Comparison of ENCODE assay signal across 8 cellular contexts in the genomic region with DNA sequence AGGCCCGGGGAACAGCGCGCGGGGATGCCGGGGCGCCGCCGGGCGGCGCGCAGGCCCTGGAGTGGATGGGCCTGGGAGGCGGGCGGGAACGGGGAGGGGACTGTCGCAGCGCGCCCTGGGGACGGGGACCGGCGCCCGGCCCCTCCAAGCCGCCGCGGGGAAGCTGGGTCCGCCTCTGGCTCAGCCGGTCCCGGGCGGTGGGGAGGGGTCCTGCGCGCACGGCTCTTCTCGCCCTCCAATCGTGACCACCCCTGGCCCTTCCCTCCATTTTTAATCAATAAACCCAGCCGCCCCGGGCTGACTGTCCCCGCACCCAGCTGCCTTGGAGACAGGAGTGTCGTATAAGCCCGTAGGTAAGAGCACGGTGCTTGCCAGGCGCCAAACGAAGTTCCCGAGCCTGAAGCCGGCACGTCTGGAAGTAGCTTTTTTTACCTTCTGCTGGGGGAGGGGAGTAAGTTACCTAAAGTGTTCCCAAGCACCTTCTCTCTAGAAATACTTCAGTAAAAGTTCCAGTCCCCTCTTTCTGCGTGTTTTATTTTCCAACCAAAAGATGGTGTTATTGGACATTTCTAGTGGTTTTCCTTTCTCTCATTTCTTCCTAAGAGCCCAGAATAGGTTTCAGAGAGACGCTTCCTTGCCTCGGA. TPM values are rescaled to one million over a fixed set of nuclear protein-coding genes. Genes with fewer than 3 reads are reported as not detected.
DNase-seq lines count a peak whose midpoint lies in the region; ATAC-seq, FAIRE-seq and TF ChIP-seq lines count a peak whose summit lies in the region.

No MANE protein-coding gene starts in this region.

- peak; percentile 17 for ATAC-seq in GM21786 (IDR thresholded peaks at IDR 0.05; ENCODE audit: unreplicated experiment)

- FAIRE-seq in bronchial epithelial cell (lab: Jason Lieb, UNC) = no peak
- FAIRE-seq in keratinocyte (lab: Jason Lieb, UNC) = peak; percentile 44

- H3K9me2 ChIP-seq in SU-DHL-6 (replicated peaks; ENCODE audit: insufficient read depth, low read length) = no peaks in the 10 kb centered on the region

- peak overlapping the region; percentile 51 for H3K4me3 ChIP-seq in SU-DHL-6 (ENCODE audit: insufficient read depth, low read length, poor library complexity, severe bottlenecking)
- peak overlapping the region; percentile 59 for H3K4me3 ChIP-seq in bronchial epithelial cell (ENCODE audit: low read depth, low read length)
- peak overlapping the region; percentile 47 to 74 (median 72) for H3K4me3 ChIP-seq in keratinocyte (ENCODE audit: control insufficient read depth in 2 of 3, extremely low read depth in 1 of 3, insufficient read depth in 2 of 3, low read depth in 1 of 3, low read length in 3 of 3)

- H4K20me1 ChIP-seq in SU-DHL-6 (ENCODE audit: low read depth, low read length) = no peaks in the 10 kb centered on the region
- no peaks in the 10 kb centered on the region for H4K20me1 ChIP-seq in keratinocyte (ENCODE audit: control insufficient read depth, extremely low read depth, insufficient read depth, low read length)

- H3F3A ChIP-seq in SU-DHL-6 (ENCODE audit: insufficient read depth) = no peaks in the 10 kb centered on the region

- no peak overlapping the region for H3K27ac ChIP-seq in SU-DHL-6 (ENCODE audit: low read depth, low read length)
- peak overlapping the region; percentile 48 for H3K27ac ChIP-seq in keratinocyte (ENCODE audit: control insufficient read depth, insufficient read depth, low read length)

- H3K9ac ChIP-seq in SU-DHL-6 (ENCODE audit: low read length) (peak overlapping the region; percentile 59), keratinocyte (ENCODE audit: control insufficient read depth, extremely low read depth, insufficient read depth, low read length) (peak overlapping the region; percentile 83)

- peaks cover 27% of the 10 kb centered on the region; the same call in 1 of the 2 replicates for H3K79me2 ChIP-seq in SU-DHL-6 (ENCODE audit: insufficient read depth, low read length)
- H3K79me2 ChIP-seq in keratinocyte (ENCODE audit: control insufficient read depth, insufficient read depth, low read length) = peaks cover 19% of the 10 kb centered on the region

- H3K4me2 ChIP-seq in SU-DHL-6 (ENCODE audit: low read depth, low read length, poor library complexity, severe bottlenecking) (peak overlapping the region; percentile 63), keratinocyte (ENCODE audit: control insufficient read depth, extremely low read depth, insufficient read depth, low read depth, low read length) (peak overlapping the region; percentile 97)

- H2AFZ ChIP-seq in SU-DHL-6 (ENCODE audit: low read depth, low read length, severe bottlenecking) = peak overlapping the region; percentile 75
- H2AFZ ChIP-seq in keratinocyte (ENCODE audit: control insufficient read depth, low read length) = peak overlapping the region; percentile 83

- H3K27me3 ChIP-seq in SU-DHL-6 (ENCODE audit: low read length) (no peaks in the 10 kb centered on the region), bronchial epithelial cell (ENCODE audit: control insufficient read depth, insufficient read depth, low read length) (no peaks in the 10 kb centered on the region), keratinocyte (ENCODE audit: control insufficient read depth, extremely low read depth, insufficient read depth, low read length) (no peaks in the 10 kb centered on the region)

- TF ChIP-seq CTCF in SU-DHL-6 (IDR thresholded peaks at IDR 0.05; ENCODE audit: insufficient read depth, low read length, poor library complexity, severe bottlenecking) = no peak
- TF ChIP-seq CTCF in bronchial epithelial cell (IDR thresholded peaks at IDR 0.05; ENCODE audit: insufficient read depth, low read length, severe bottlenecking) = no peak
- TF ChIP-seq CTCF in keratinocyte (optimal IDR thresholded peaks at IDR 0.05 in 1 of 3, IDR thresholded peaks at IDR 0.05 in 1 of 3, conservative IDR thresholded peaks at IDR 0.05 in 1 of 3; ENCODE audit: extremely low read depth in 1 of 3, insufficient read depth in 2 of 3, low read length in 3 of 3) = no peak

- DNase-seq in EH (ENCODE audit: low read depth) = peak; percentile 36
- DNase-seq in LHCN-M2 (ENCODE audit: low read depth) = peak; percentile 31
- DNase-seq in bronchial epithelial cell (ENCODE audit: low read depth) = peak; percentile 43
- no peak for DNase-seq in keratinocyte (ENCODE audit: low read depth, low spot score)
- DNase-seq in stimulated activated CD4-positive, alpha-beta T cell treated with anti-CD3 and anti-CD28 coated beads, Interleukin-12 subunit alpha, Interleukin-12 subunit beta, amount 100 ng/mL, for 4 hours = peak; percentile 50
- no peak for DNase-seq in AG08395 (ENCODE audit: low spot score)

- H3K9me3 ChIP-seq in SU-DHL-6 (ENCODE audit: insufficient read depth, low read length) (no peaks in the 10 kb centered on the region), keratinocyte (ENCODE audit: control insufficient read depth, low read depth, low read length) (no peaks in the 10 kb centered on the region)

- dilution Hi-C loops in keratinocyte (cut with MboI; ENCODE audit: extremely low pct_ligation_motif_present, low sequenced_read_pairs) = no loop called here

- H3K4me1 ChIP-seq in keratinocyte (ENCODE audit: control insufficient read depth, extremely low read depth, insufficient read depth, low read length) = peaks cover 13% of the 10 kb centered on the region

- H3K36me3 ChIP-seq in SU-DHL-6 (ENCODE audit: low read length) (no peaks in the 10 kb centered on the region), bronchial epithelial cell (ENCODE audit: control insufficient read depth, insufficient read depth, low read length) (peaks cover 2% of the 10 kb centered on the region), keratinocyte (ENCODE audit: control insufficient read depth in 2 of 2, extremely low read depth in 1 of 2, insufficient read depth in 2 of 2, low read length in 2 of 2) (peaks cover 0 to 1% of the 10 kb centered on the region in 2 experiments)

- H3K9me1 ChIP-seq in keratinocyte (ENCODE audit: control insufficient read depth, extremely low read depth, insufficient read depth, low read length) = no peaks in the 10 kb centered on the region

RNA-seq across cellular contexts. Expression of a gene that starts 0.8 kb away (rescaled TPM):
- total RNA-seq in LHCN-M2 (2014; rRNA removed) (4.4 and 16.1 TPM in 2 replicates), bronchial epithelial cell (3.2 and 5.2 TPM in 2 replicates)
- 3.4 TPM for polyA plus RNA-seq in LHCN-M2 (2012)
- 2.0 to 4.4 TPM (median 3.3 TPM) in 3 replicates for polyA plus RNA-seq in keratinocyte
- 8.8 TPM for polyA plus RNA-seq in keratinocyte (2011; ENCODE audit: low read depth)
- polyA plus RNA-seq in keratinocyte (2011; cell fraction: cytosol; rRNA removed) = 3.3 and 4.3 TPM in 2 replicates
- 10.5 and 11.0 TPM in 2 replicates for polyA plus RNA-seq in keratinocyte (2011; cell fraction: nucleus; rRNA removed)
- polyA plus RNA-seq in keratinocyte (2012; ENCODE audit: low replicate concordance) = 5.0 and 8.0 TPM in 2 replicates
- polyA minus RNA-seq in keratinocyte = 1.2 to 4.5 TPM (median 3.7 TPM) in 3 replicates
- 4.6 TPM for polyA minus RNA-seq in keratinocyte (2011; cell fraction: cytosol; rRNA and poly(A)+ RNA removed)
- polyA minus RNA-seq in keratinocyte (2011; cell fraction: nucleus; rRNA and poly(A)+ RNA removed) = 6.0 and 7.5 TPM in 2 replicates

RNA-seq across cellular contexts. Expression of a gene that starts 55.8 kb away (rescaled TPM):
- total RNA-seq in LHCN-M2 (2014; rRNA removed) (55.9 and 61.1 TPM in 2 replicates), bronchial epithelial cell (64.4 and 85.8 TPM in 2 replicates)
- polyA plus RNA-seq in LHCN-M2 (2012) = 34.7 TPM
- polyA plus RNA-seq in keratinocyte = 19.9 to 21.7 TPM (median 20.0 TPM) in 3 replicates
- polyA plus RNA-seq in keratinocyte (2011; ENCODE audit: low read depth) = 17.0 TPM
- polyA plus RNA-seq in keratinocyte (2011; cell fraction: cytosol; rRNA removed) = 20.6 and 28.3 TPM in 2 replicates
- polyA plus RNA-seq in keratinocyte (2011; cell fraction: nucleus; rRNA removed) = 30.7 and 35.5 TPM in 2 replicates
- polyA plus RNA-seq in keratinocyte (2012; ENCODE audit: low replicate concordance) = 22.6 and 25.9 TPM in 2 replicates
- 20.7 to 28.7 TPM (median 21.6 TPM) in 3 replicates for polyA minus RNA-seq in keratinocyte
- 28.8 TPM for polyA minus RNA-seq in keratinocyte (2011; cell fraction: cytosol; rRNA and poly(A)+ RNA removed)
- 9.0 and 16.1 TPM in 2 replicates for polyA minus RNA-seq in keratinocyte (2011; cell fraction: nucleus; rRNA and poly(A)+ RNA removed)

Comparison
In these comparisons a context has a peak if more than half of its experiments do, and no peak if none do; other contexts are left out.
1. DNase-seq: peak in EH (single experiment), LHCN-M2 (single experiment), bronchial epithelial cell (single experiment) and stimulated activated CD4-positive, alpha-beta T cell treated with anti-CD3 and anti-CD28 coated beads, Interleukin-12 subunit alpha, Interleukin-12 subunit beta, amount 100 ng/mL, for 4 hours (single experiment); none in keratinocyte (single experiment) and AG08395 (single experiment).
2. Peak in every context shown above with its lines, with median percentiles within 50 percentile points of each other: H3K4me3 ChIP-seq.